ENCODE assay signal across 9 cellular contexts in the genomic region with DNA sequence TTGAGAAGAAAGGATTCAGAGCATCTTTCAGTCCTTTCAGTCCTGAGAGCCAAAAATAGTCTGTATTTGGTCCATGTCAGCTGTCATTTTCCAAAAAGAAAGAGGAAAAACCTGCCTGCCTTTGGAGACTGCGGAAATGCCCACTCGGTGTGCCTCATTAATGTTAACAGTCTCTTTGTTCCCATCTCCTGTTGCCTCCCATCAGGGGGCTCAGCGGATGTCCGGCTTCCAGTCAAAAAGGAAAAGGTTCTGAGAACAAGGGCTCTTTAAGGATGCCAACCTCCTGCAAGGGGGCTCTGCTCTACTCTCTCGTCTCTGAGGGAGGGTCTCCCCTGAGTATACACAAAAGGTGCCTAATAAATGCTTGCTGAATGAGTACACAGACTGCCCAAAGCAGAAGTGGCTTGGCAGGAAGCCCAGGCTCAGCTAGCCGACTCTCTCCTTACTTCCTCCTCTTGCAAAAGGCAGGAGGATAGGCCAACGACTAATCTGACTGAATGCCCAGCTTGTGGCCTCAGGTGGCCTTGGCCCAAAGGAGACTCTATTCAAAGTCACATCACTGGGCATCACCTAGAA. TPM values are rescaled to one million over a fixed set of nuclear protein-coding genes. Genes with fewer than 3 reads are reported as not detected.
A peak's percentile ranks its signal among the peaks of the same experiment; 100 is the strongest.
DNase-seq lines count a peak whose midpoint lies in the region; ATAC-seq, FAIRE-seq and TF ChIP-seq lines count a peak whose summit lies in the region.
"Had no signal": no experiment of that assay in that cellular context is flagged by ENCODE, and none has a peak within 500 bp of the region (broad histone marks: within the 10 kb centered on the region; RNA-seq: fewer than 3 reads in every experiment).

No MANE protein-coding gene starts in this region.

- POLR2A ChIA-PET in endothelial cell of umbilical vein (lab: Charles Lee): interaction anchor here (0.6 to 1.2 kb wide), 2 partner anchors 16 to 33 kb away, joined by 3 to 4 read pairs; no protein-coding TSS in a partner anchor

- DNase-seq in GM03348 (ENCODE audit: low spot score): peak; percentile 46
- peak; percentile 61 for DNase-seq in NCI-H774 (lab: John Stamatoyannopoulos, UW)
- peak; percentile 65 for DNase-seq in endothelial cell of umbilical vein (ENCODE audit: low read depth, low spot score)
- DNase-seq in neural progenitor cell (ENCODE audit: low spot score): peak; percentile 64
- no peak for DNase-seq in NCI-H2107 (lab: John Stamatoyannopoulos, UW)
- DNase-seq in omental fat pad (ENCODE audit: low spot score): no peak
- DNase-seq in putamen (ENCODE audit: low spot score): no peak
- no peak for DNase-seq in stimulated activated CD4-positive, alpha-beta T cell treated with anti-CD3 and anti-CD28 coated beads, Interleukin-2, amount 100 ng/mL, for 48 hours

- H3K27me3 ChIP-seq in endothelial cell of umbilical vein (ENCODE audit: control insufficient read depth in 2 of 2, insufficient read depth in 2 of 2, low read length in 2 of 2): no peaks in the 10 kb centered on the region
- no peaks in the 10 kb centered on the region for H3K27me3 ChIP-seq in neural progenitor cell

- intact Hi-C loops in endothelial cell of umbilical vein (cut with micrococcal nuclease): no loop called here

- no peak for TF ChIP-seq POLR2A in endothelial cell of umbilical vein (IDR thresholded peaks at IDR 0.05; ENCODE audit: low read depth, low read length)

- H4K20me1 ChIP-seq in endothelial cell of umbilical vein (replicated peaks; ENCODE audit: control insufficient read depth, extremely low read depth, insufficient read depth, low read length) (no peaks in the 10 kb centered on the region), neural progenitor cell (ENCODE audit: low read depth) (peaks cover 73% of the 10 kb centered on the region)

- CTCF ChIA-PET in endothelial cell of umbilical vein (lab: Charles Lee): interaction anchor here (0.8 to 6.4 kb wide), 17 partner anchors 12 to 192 kb away, joined by 3 to 130 read pairs (median 5); partner anchors contain the start of genes DHRS13, FAM222B, NEK8 and TLCD1

- no peaks in the 10 kb centered on the region for H3K9me1 ChIP-seq in endothelial cell of umbilical vein (replicated peaks; ENCODE audit: control insufficient read depth, extremely low read depth, insufficient read depth, low read length)

- peaks cover 3% of the 10 kb centered on the region for H3K27me3 Mint-ChIP-seq in neural progenitor cell (ENCODE audit: insufficient read depth, low read depth)

- H3K4me3 Mint-ChIP-seq in neural progenitor cell: peak overlapping the region; percentile 48

- H3K4me1 Mint-ChIP-seq in neural progenitor cell: peaks cover 31% of the 10 kb centered on the region

- peaks cover 7% of the 10 kb centered on the region for H3K79me2 ChIP-seq in endothelial cell of umbilical vein (ENCODE audit: control insufficient read depth, insufficient read depth, low read length)
- H3K79me2 ChIP-seq in neural progenitor cell (ENCODE audit: low read depth): peaks cover 31% of the 10 kb centered on the region

- no TSS peak for BruUV-seq in endothelial cell of umbilical vein (replicated peaks; lab: Mats Ljungman, UMichigan)

- no peak for TF ChIP-seq CTCF in endothelial cell of umbilical vein (IDR thresholded peaks at IDR 0.05; ENCODE audit: extremely low read depth in 1 of 2, insufficient read depth in 1 of 2, low read depth in 1 of 2, low read length in 2 of 2)
- no peak for TF ChIP-seq CTCF in neural progenitor cell (IDR thresholded peaks at IDR 0.05)
- TF ChIP-seq CTCF in omental fat pad (IDR thresholded peaks at IDR 0.05): no peak

- FAIRE-seq in endothelial cell of umbilical vein (lab: Jason Lieb, UNC): peak; percentile 82

- H3K9ac ChIP-seq in endothelial cell of umbilical vein (replicated peaks; ENCODE audit: extremely low read depth, insufficient read depth, low read length) (peak overlapping the region; percentile 10), neural progenitor cell (no peak overlapping the region)

- H3K4me1 ChIP-seq in endothelial cell of umbilical vein (ENCODE audit: control insufficient read depth, extremely low read depth, insufficient read depth, low read length) (peaks cover 16% of the 10 kb centered on the region), neural progenitor cell (peaks cover 21% of the 10 kb centered on the region)

- H3K36me3 Mint-ChIP-seq in neural progenitor cell: peaks cover 31% of the 10 kb centered on the region

- H3K4me2 ChIP-seq in endothelial cell of umbilical vein (ENCODE audit: insufficient read depth, low read length) (peak overlapping the region; percentile 20), neural progenitor cell (peak overlapping the region; percentile 65)

- H3K9me3 Mint-ChIP-seq in neural progenitor cell: no peaks in the 10 kb centered on the region

- H3K36me3 ChIP-seq in endothelial cell of umbilical vein (ENCODE audit: control insufficient read depth in 2 of 2, extremely low read depth in 1 of 2, insufficient read depth in 2 of 2, low read length in 2 of 2) (peaks cover 4 to 29% of the 10 kb centered on the region in 2 experiments), neural progenitor cell (no peaks in the 10 kb centered on the region)

- H3K4me3 ChIP-seq in endothelial cell of umbilical vein (replicated peaks in 1 of 3; ENCODE audit: insufficient read depth in 1 of 3, low read depth in 1 of 3, low read length in 3 of 3) (peak overlapping the region in 1 of 3 experiments; percentile 8), neural progenitor cell (peak overlapping the region; percentile 2)
- H3K4me3 ChIP-seq: thoracic aorta had no signal

- H3K9me3 ChIP-seq in endothelial cell of umbilical vein (replicated peaks; ENCODE audit: control insufficient read depth, insufficient read depth, low read length): no peaks in the 10 kb centered on the region
- H3K9me3 ChIP-seq in neural progenitor cell (ENCODE audit: low read depth): no peaks in the 10 kb centered on the region
- H3K9me3 ChIP-seq: thoracic aorta had no signal

- H3K27ac Mint-ChIP-seq in neural progenitor cell: peak overlapping the region; percentile 57

- H3K27ac ChIP-seq in endothelial cell of umbilical vein (ENCODE audit: insufficient read depth, low read depth, low read length) (no peak overlapping the region), neural progenitor cell (peak overlapping the region; percentile 87)
- H3K27ac ChIP-seq: thoracic aorta had no signal

- ATAC-seq in omental fat pad (ENCODE audit: low FRiP score): no peak

- dilution Hi-C loops in endothelial cell of umbilical vein (cut with MboI; ENCODE audit: extremely low pct_ligation_motif_present, low sequenced_read_pairs): no loop called here

- peaks cover 57% of the 10 kb centered on the region for H3F3A ChIP-seq in neural progenitor cell (ENCODE audit: low read depth)

- H2AFZ ChIP-seq in endothelial cell of umbilical vein (ENCODE audit: low read depth, low read length) (no peak overlapping the region), neural progenitor cell (replicated peaks) (no peak overlapping the region)

RNA-seq across cellular contexts. Expression of gene TRAF4, which starts 17.3 kb away (rescaled TPM):
- total RNA-seq in endothelial cell of umbilical vein (81.9 and 83.9 TPM in 2 replicates), neural progenitor cell (ENCODE audit: low replicate concordance) (32.2 and 94.1 TPM in 2 replicates), omental fat pad (10 to 100 TPM in 2 of 4 donors, 1 to 10 TPM in 2; 8.4 to 66.7 (median 30.7) TPM)
- 79.5 and 97.3 TPM in 2 replicates for polyA plus RNA-seq in endothelial cell of umbilical vein
- 39.7 and 52.6 TPM in 2 replicates for polyA plus RNA-seq in endothelial cell of umbilical vein (2011; cell fraction: cytosol; rRNA removed)
- polyA plus RNA-seq in endothelial cell of umbilical vein (2011; cell fraction: nucleus; rRNA removed): 159 and 165 TPM in 2 replicates
- polyA plus RNA-seq in endothelial cell of umbilical vein (2012): 32.7 and 45.3 TPM in 2 replicates
- 44.3 and 58.8 TPM in 2 replicates for polyA minus RNA-seq in endothelial cell of umbilical vein
- polyA minus RNA-seq in endothelial cell of umbilical vein (2011; cell fraction: cytosol; rRNA and poly(A)+ RNA removed): 107 TPM
- 46.6 and 68.8 TPM in 2 replicates for polyA minus RNA-seq in endothelial cell of umbilical vein (2011; cell fraction: nucleus; rRNA and poly(A)+ RNA removed)

RNA-seq across cellular contexts. Expression of gene NEK8, which starts 32.5 kb away (rescaled TPM):
- 3.0 and 3.1 TPM in 2 replicates for total RNA-seq in endothelial cell of umbilical vein
- polyA plus RNA-seq in endothelial cell of umbilical vein: 3.2 and 3.6 TPM in 2 replicates
- polyA plus RNA-seq in endothelial cell of umbilical vein (2011; cell fraction: cytosol; rRNA removed): 2.5 TPM in 2 replicates
- polyA plus RNA-seq in endothelial cell of umbilical vein (2011; cell fraction: nucleus; rRNA removed): 9.8 and 10.0 TPM in 2 replicates
- polyA plus RNA-seq in endothelial cell of umbilical vein (2012): 1.4 and 2.8 TPM in 2 replicates
- polyA minus RNA-seq in endothelial cell of umbilical vein: 8.2 and 12.0 TPM in 2 replicates
- polyA minus RNA-seq in endothelial cell of umbilical vein (2011; cell fraction: cytosol; rRNA and poly(A)+ RNA removed): 2.8 TPM
- polyA minus RNA-seq in endothelial cell of umbilical vein (2011; cell fraction: nucleus; rRNA and poly(A)+ RNA removed): 3.2 and 5.9 TPM in 2 replicates
- 3.7 and 9.2 TPM in 2 replicates for total RNA-seq in neural progenitor cell (ENCODE audit: low replicate concordance)
- 1 to 10 TPM; 1.9 to 3.4 (median 2.5) TPM for total RNA-seq in omental fat pad

RNA-seq across cellular contexts. Expression of gene TLCD1, which starts 35.0 kb away (rescaled TPM):
- total RNA-seq in endothelial cell of umbilical vein (1.8 and 2.6 TPM in 2 replicates), neural progenitor cell (ENCODE audit: low replicate concordance) (10.0 and 13.4 TPM in 2 replicates), omental fat pad (1 to 10 TPM in 3 of 4 donors, not detected in 1; 2.1 to 5.2 (median 3.6) TPM)
- polyA plus RNA-seq in endothelial cell of umbilical vein: 6.8 and 8.1 TPM in 2 replicates
- 3.7 and 4.1 TPM in 2 replicates for polyA plus RNA-seq in endothelial cell of umbilical vein (2011; cell fraction: cytosol; rRNA removed)
- polyA plus RNA-seq in endothelial cell of umbilical vein (2011; cell fraction: nucleus; rRNA removed): 1.3 TPM in 2 replicates
- 4.2 and 4.8 TPM in 2 replicates for polyA plus RNA-seq in endothelial cell of umbilical vein (2012)
- polyA minus RNA-seq in endothelial cell of umbilical vein: 4.9 and 10.5 TPM in 2 replicates
- polyA minus RNA-seq in endothelial cell of umbilical vein (2011; cell fraction: cytosol; rRNA and poly(A)+ RNA removed): 15.7 TPM
- polyA minus RNA-seq in endothelial cell of umbilical vein (2011; cell fraction: nucleus; rRNA and poly(A)+ RNA removed): 2.3 and 3.2 TPM in 2 replicates

RNA-seq across cellular contexts. Expression of gene RPL23A, which starts 41.3 kb away (rescaled TPM):
- total RNA-seq in endothelial cell of umbilical vein (1,554 and 1,573 TPM in 2 replicates), neural progenitor cell (ENCODE audit: low replicate concordance) (581 and 932 TPM in 2 replicates), omental fat pad (100 to 1,000 TPM; 568 to 719 (median 636) TPM)
- 717 and 827 TPM in 2 replicates for polyA plus RNA-seq in endothelial cell of umbilical vein
- polyA plus RNA-seq in endothelial cell of umbilical vein (2011; cell fraction: cytosol; rRNA removed): 993 and 1,226 TPM in 2 replicates
- 339 and 378 TPM in 2 replicates for polyA plus RNA-seq in endothelial cell of umbilical vein (2011; cell fraction: nucleus; rRNA removed)
- 2,014 and 2,153 TPM in 2 replicates for polyA plus RNA-seq in endothelial cell of umbilical vein (2012)
- 684 and 801 TPM in 2 replicates for polyA minus RNA-seq in endothelial cell of umbilical vein
- polyA minus RNA-seq in endothelial cell of umbilical vein (2011; cell fraction: cytosol; rRNA and poly(A)+ RNA removed): 892 TPM
- polyA minus RNA-seq in endothelial cell of umbilical vein (2011; cell fraction: nucleus; rRNA and poly(A)+ RNA removed): 133 and 142 TPM in 2 replicates

RNA-seq across cellular contexts. Expression of gene RAB34, which starts 43.4 kb away (rescaled TPM):
- total RNA-seq in endothelial cell of umbilical vein (62.3 and 87.1 TPM in 2 replicates), neural progenitor cell (ENCODE audit: low replicate concordance) (82.8 and 133 TPM in 2 replicates), omental fat pad (100 to 1,000 TPM in 2 of 4 donors, 10 to 100 TPM in 2; 90.4 to 112 (median 101) TPM)
- polyA plus RNA-seq in endothelial cell of umbilical vein: 113 and 116 TPM in 2 replicates
- 104 and 108 TPM in 2 replicates for polyA plus RNA-seq in endothelial cell of umbilical vein (2011; cell fraction: cytosol; rRNA removed)
- 104 and 112 TPM in 2 replicates for polyA plus RNA-seq in endothelial cell of umbilical vein (2011; cell fraction: nucleus; rRNA removed)
- 137 and 148 TPM in 2 replicates for polyA plus RNA-seq in endothelial cell of umbilical vein (2012)
- 83.4 and 110 TPM in 2 replicates for polyA minus RNA-seq in endothelial cell of umbilical vein
- polyA minus RNA-seq in endothelial cell of umbilical vein (2011; cell fraction: cytosol; rRNA and poly(A)+ RNA removed): 101 TPM
- 18.9 and 21.4 TPM in 2 replicates for polyA minus RNA-seq in endothelial cell of umbilical vein (2011; cell fraction: nucleus; rRNA and poly(A)+ RNA removed)

Comparison
In these comparisons a context has a peak if more than half of its experiments do, and no peak if none do; other contexts are left out.
1. DNase-seq: peak in GM03348 (single experiment), NCI-H774 (single experiment), endothelial cell of umbilical vein (single experiment) and neural progenitor cell (single experiment); none in NCI-H2107 (single experiment), omental fat pad (single experiment), putamen (single experiment) and stimulated activated CD4-positive, alpha-beta T cell treated with anti-CD3 and anti-CD28 coated beads, Interleukin-2, amount 100 ng/mL, for 48 hours (0 of 2).